Comparison of ENCODE assay signal across 1 cellular context in the genomic region with DNA sequence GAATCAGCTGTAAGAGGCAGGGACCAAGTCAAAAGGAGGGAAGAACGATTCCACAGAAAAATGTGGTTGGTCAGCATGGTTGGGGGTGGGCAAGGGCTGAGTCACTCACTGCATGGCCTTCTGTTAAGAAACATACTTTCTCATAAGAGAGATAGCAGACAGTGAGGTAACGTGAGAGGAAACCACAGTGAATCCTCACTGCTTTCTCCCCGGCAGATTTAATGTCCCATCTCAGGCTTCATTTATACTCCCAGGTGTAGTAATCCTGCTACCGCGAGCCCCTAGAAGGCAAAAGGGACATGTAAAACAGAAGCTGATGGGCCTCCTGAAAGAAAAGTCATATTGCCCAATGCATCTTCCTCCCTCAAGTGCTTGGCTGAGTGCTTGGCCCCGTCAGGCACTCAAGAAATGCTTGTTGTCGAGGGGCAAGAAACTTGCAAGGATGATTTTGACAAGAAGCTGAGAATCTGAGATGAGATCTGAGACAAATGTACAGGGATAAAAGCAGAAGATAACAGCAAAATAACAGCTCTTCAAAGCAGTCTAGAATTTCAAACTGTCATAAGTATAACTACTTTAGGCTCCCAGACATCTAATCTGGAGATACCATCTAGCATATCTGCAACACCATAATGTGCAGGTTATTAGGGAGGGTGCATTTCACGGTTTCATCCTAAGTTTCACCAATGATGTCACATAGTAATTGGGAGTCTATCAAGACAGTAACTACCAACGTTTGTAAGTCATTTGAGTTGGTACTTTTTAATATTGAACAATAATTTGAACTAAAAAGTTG.
TF ChIP-seq lines count a peak whose summit lies in the region.

No MANE protein-coding gene starts in this region.

TF ChIP-seq in HEK293, 187 proteins besides CTCF, POLR2A, EP300 and RAD21 (continued from another document):
- TF ChIP-seq, protein P1, sequence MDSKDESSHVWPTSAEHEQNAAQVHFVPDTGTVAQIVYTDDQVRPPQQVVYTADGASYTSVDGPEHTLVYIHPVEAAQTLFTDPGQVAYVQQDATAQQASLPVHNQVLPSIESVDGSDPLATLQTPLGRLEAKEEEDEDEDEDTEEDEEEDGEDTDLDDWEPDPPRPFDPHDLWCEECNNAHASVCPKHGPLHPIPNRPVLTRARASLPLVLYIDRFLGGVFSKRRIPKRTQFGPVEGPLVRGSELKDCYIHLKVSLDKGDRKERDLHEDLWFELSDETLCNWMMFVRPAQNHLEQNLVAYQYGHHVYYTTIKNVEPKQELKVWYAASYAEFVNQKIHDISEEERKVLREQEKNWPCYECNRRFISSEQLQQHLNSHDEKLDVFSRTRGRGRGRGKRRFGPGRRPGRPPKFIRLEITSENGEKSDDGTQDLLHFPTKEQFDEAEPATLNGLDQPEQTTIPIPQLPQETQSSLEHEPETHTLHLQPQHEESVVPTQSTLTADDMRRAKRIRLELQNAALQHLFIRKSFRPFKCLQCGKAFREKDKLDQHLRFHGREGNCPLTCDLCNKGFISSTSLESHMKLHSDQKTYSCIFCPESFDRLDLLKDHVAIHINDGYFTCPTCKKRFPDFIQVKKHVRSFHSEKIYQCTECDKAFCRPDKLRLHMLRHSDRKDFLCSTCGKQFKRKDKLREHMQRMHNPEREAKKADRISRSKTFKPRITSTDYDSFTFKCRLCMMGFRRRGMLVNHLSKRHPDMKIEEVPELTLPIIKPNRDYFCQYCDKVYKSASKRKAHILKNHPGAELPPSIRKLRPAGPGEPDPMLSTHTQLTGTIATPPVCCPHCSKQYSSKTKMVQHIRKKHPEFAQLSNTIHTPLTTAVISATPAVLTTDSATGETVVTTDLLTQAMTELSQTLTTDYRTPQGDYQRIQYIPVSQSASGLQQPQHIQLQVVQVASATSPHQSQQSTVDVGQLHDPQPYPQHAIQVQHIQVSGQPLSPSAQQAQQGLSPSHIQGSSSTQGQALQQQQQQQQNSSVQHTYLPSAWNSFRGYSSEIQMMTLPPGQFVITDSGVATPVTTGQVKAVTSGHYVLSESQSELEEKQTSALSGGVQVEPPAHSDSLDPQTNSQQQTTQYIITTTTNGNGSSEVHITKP (tag by site-specific recombination; IDR thresholded peaks at IDR 0.05): peak; percentile 90
- peak; percentile 56; the same call in 1 of the 2 replicates for TF ChIP-seq ZBTB48 (tag by site-specific recombination; IDR thresholded peaks at IDR 0.05)
